8 cellular contexts compared by ENCODE assay signal in genomic region chr10:72315611-72316385, GRCh38. TPM values are rescaled to one million over a fixed set of nuclear protein-coding genes. Genes with fewer than 3 reads are reported as not detected.
DNase-seq lines count a peak whose midpoint lies in the region; ATAC-seq, FAIRE-seq and TF ChIP-seq lines count a peak whose summit lies in the region.

No MANE protein-coding gene starts in this region.

- peak in 1 of 2 experiments; percentile 0; a peak in 1 of 5 replicates for TF ChIP-seq RAD21 in A549 (conservative IDR thresholded peaks at IDR 0.05 in 1 of 2, IDR thresholded peaks at IDR 0.05 in 1 of 2)

- no peaks in the 10 kb centered on the region for H3K9me3 Mint-ChIP-seq in central memory CD8-positive, alpha-beta T cell

- ATAC-seq in A549 (peak in 1 of 2 experiments; percentile 11; a peak in 3 of 6 replicates), mucosa of descending colon (peak; percentile 61)
- no peak for ATAC-seq in central memory CD8-positive, alpha-beta T cell (replicated peaks; ENCODE audit: extremely low read depth, poor library complexity, severe bottlenecking)

- H3K4me3 Mint-ChIP-seq in central memory CD8-positive, alpha-beta T cell: peak overlapping the region; percentile 11

- DNase-seq in A549 (ENCODE audit: low read depth in 1 of 2, low spot score in 1 of 2) (peak in 1 of 2 experiments; percentile 85), Kasumi-1 (lab: John Stamatoyannopoulos, UW) (peak; percentile 36 to 65), mucosa of descending colon (peak in 2 of 3 donors; percentile 42 to 79), NCI-H2081 (lab: John Stamatoyannopoulos, UW) (no peak), OCI-M2 (lab: John Stamatoyannopoulos, UW; ENCODE audit: unreplicated experiment) (no peak)
- no peak for DNase-seq in central memory CD8-positive, alpha-beta T cell (ENCODE audit: low spot score in 2 of 2)
- DNase-seq in stimulated activated CD4-positive, alpha-beta T cell treated with anti-CD3 and anti-CD28 coated beads, Interleukin-12 subunit alpha, Interleukin-12 subunit beta, amount 100 ng/mL, for 4 hours: no peak
- DNase-seq in stimulated activated CD4-positive, alpha-beta T cell treated with anti-CD3 and anti-CD28 coated beads, Interleukin-1b, Interleukin-23, amount 100 ng/mL, for 48 hours: no peak

- no peak overlapping the region for H3K4me3 ChIP-seq in A549
- H3K4me3 ChIP-seq in mucosa of descending colon: no peak overlapping the region

- no peak for FAIRE-seq in A549 (lab: Jason Lieb, UNC)

- 22% methylated on average over 2 of the region's 2 CpGs for WGBS in A549 (ENCODE audit: missing lambda C conversion rate)

- H3K4me2 ChIP-seq in A549: peak overlapping the region; percentile 58

- TF ChIP-seq POLR2A in A549 (IDR thresholded peaks at IDR 0.05; ENCODE audit: low read length): no peak

- no peaks in the 10 kb centered on the region for H3K36me3 ChIP-seq in mucosa of descending colon (ENCODE audit: low read depth)

- H3K4me1 ChIP-seq in A549 (peaks cover 68% of the 10 kb centered on the region), mucosa of descending colon (ENCODE audit: low read depth) (peaks cover 43% of the 10 kb centered on the region)

- peak overlapping the region; percentile 61 for H3K27ac Mint-ChIP-seq in central memory CD8-positive, alpha-beta T cell (ENCODE audit: low read depth)

- TF ChIP-seq CTCF in A549 (IDR thresholded peaks at IDR 0.05) (no peak), mucosa of descending colon (IDR thresholded peaks at IDR 0.05) (no peak)

- H3K9me3 ChIP-seq in A549: no peaks in the 10 kb centered on the region
- H3K9me3 ChIP-seq in mucosa of descending colon: no peaks in the 10 kb centered on the region

- peaks cover 7% of the 10 kb centered on the region for H3K36me3 Mint-ChIP-seq in central memory CD8-positive, alpha-beta T cell (ENCODE audit: insufficient read depth)

- peak overlapping the region; percentile 98 to 99 for H3K27ac ChIP-seq in A549

- TF ChIP-seq EP300 in A549 (IDR thresholded peaks at IDR 0.05): peak; percentile 49 to 74; a peak in 3 of 5 replicates

- H3K4me1 Mint-ChIP-seq in central memory CD8-positive, alpha-beta T cell: peaks cover 45% of the 10 kb centered on the region

- CTCF ChIA-PET in A549 (lab: Yijun Ruan, JAX): interaction anchor here (0.6 to 6.9 kb wide), 7 partner anchors 9 to 41 kb away, joined by 3 to 44 read pairs (median 3); no protein-coding TSS in a partner anchor

- POLR2A ChIA-PET in A549 (lab: Yijun Ruan, JAX): interaction anchor here (1.0 to 2.3 kb wide), 5 partner anchors 18 to 44 kb away, joined by 3 to 16 read pairs (median 9); partner anchors contain the start of gene DDIT4

- intact Hi-C loops in mucosa of descending colon (cut with DNase I, micrococcal nuclease): no loop called here

- H3K27me3 Mint-ChIP-seq in central memory CD8-positive, alpha-beta T cell: no peaks in the 10 kb centered on the region

TF ChIP-seq in A549, 52 proteins besides CTCF, POLR2A, EP300 and RAD21 (continues in another document):
- TF ChIP-seq JUN (IDR thresholded peaks at IDR 0.05) (peak in 1 of 2 experiments; percentile 54; a peak in 1 of 5 replicates), FOSB (CRISPR knock-in tag; IDR thresholded peaks at IDR 0.05) (0 out of 2 replicates have a peak, but pooled peaks have one; percentile 22), RFX5 (IDR thresholded peaks at IDR 0.05) (no peak), RCOR1 (IDR thresholded peaks at IDR 0.05; ENCODE audit: low read depth, low read length) (no peak), ELK1 (IDR thresholded peaks at IDR 0.05; ENCODE audit: low read depth, low read length) (no peak), HOXB5 (CRISPR knock-in tag; IDR thresholded peaks at IDR 0.05) (peak; percentile 23; the same call in 1 of the 2 replicates), KDM5A (IDR thresholded peaks at IDR 0.05) (no peak), CEBPB (IDR thresholded peaks at IDR 0.05) (peak; percentile 55 to 61; a peak in 2 of 4 replicates), POLR2AphosphoS2 (conservative IDR thresholded peaks at IDR 0.05; ENCODE audit: low read length) (no peak), HOXB13 (CRISPR knock-in tag; IDR thresholded peaks at IDR 0.05; ENCODE audit: low read depth) (peak; percentile 73; the same call in 1 of the 2 replicates), FOSL2 (IDR thresholded peaks at IDR 0.05) (no peak), FOSL2 (CRISPR knock-in tag; IDR thresholded peaks at IDR 0.05) (peak; percentile 35; the same call in 1 of the 2 replicates), HEYL (CRISPR knock-in tag; IDR thresholded peaks at IDR 0.05) (0 out of 2 replicates have a peak, but pooled peaks have one; percentile 49), HOXA7 (CRISPR knock-in tag; IDR thresholded peaks at IDR 0.05) (peak; percentile 90), MAZ (IDR thresholded peaks at IDR 0.05; ENCODE audit: borderline replicate concordance, low read depth, low read length) (no peak), CBX8 (IDR thresholded peaks at IDR 0.05) (no peak), FOXS1 (CRISPR knock-in tag; IDR thresholded peaks at IDR 0.05) (no peak), ATOH8 (CRISPR knock-in tag; IDR thresholded peaks at IDR 0.05; ENCODE audit: low read depth) (0 out of 2 replicates have a peak, but pooled peaks have one; percentile 10), SMC3 (IDR thresholded peaks at IDR 0.05) (no peak; the same call in 2 of the 3 replicates), HES2 (IDR thresholded peaks at IDR 0.05) (no peak), HDAC2 (IDR thresholded peaks at IDR 0.05) (no peak), USF2 (IDR thresholded peaks at IDR 0.05) (no peak), KDM1A (IDR thresholded peaks at IDR 0.05; ENCODE audit: low read depth) (no peak)

RNA-seq across cellular contexts. Expression of gene DNAJB12, which starts 38.9 kb away (rescaled TPM):
- 21.5 and 24.4 TPM in 2 replicates for polyA plus RNA-seq in A549 (2011; rRNA removed)
- 26.6 and 31.3 TPM in 2 replicates for polyA plus RNA-seq in A549 (2012; cell fraction: cytosol; rRNA removed)
- polyA plus RNA-seq in A549 (2012; cell fraction: nucleus; rRNA removed): 46.2 and 51.4 TPM in 2 replicates
- 26.1 to 28.5 TPM (median 26.7 TPM) in 3 replicates for polyA plus RNA-seq in A549 (2017; fragmentation: RNase III; extraction: RNeasy Plus Mini Kit Qiagen cat#74134 plus additional on column Dnase treatment)
- polyA minus RNA-seq in A549 (2011; rRNA and poly(A)+ RNA removed): 31.6 and 32.2 TPM in 2 replicates
- 10 to 100 TPM; 37.0 to 38.9 (median 37.7) TPM for total RNA-seq in mucosa of descending colon

RNA-seq across cellular contexts. Expression of gene DDIT4, which starts 42.1 kb away (rescaled TPM):
- polyA plus RNA-seq in A549 (2011; rRNA removed) (329 and 392 TPM in 2 replicates), A549 (2017; fragmentation: RNase III; extraction: RNeasy Plus Mini Kit Qiagen cat#74134 plus additional on column Dnase treatment) (188 to 239 TPM (median 238 TPM) in 3 replicates)
- polyA plus RNA-seq in A549 (2012; cell fraction: cytosol; rRNA removed): 189 and 275 TPM in 2 replicates
- 368 and 387 TPM in 2 replicates for polyA plus RNA-seq in A549 (2012; cell fraction: nucleus; rRNA removed)
- polyA minus RNA-seq in A549 (2011; rRNA and poly(A)+ RNA removed): 299 and 339 TPM in 2 replicates
- total RNA-seq in mucosa of descending colon: 100 to 1,000 TPM in 1 of 3 donors, 10 to 100 TPM in 2; 32.9 to 142 (median 49.6) TPM

Comparison
In these comparisons a context has a peak if more than half of its experiments do, and no peak if none do; other contexts are left out.
1. DNase-seq: peak in Kasumi-1 (2 of 2) and mucosa of descending colon (2 of 3); none in central memory CD8-positive, alpha-beta T cell (0 of 2), NCI-H2081 (0 of 2), stimulated activated CD4-positive, alpha-beta T cell treated with anti-CD3 and anti-CD28 coated beads, Interleukin-12 subunit alpha, Interleukin-12 subunit beta, amount 100 ng/mL, for 4 hours (single experiment), stimulated activated CD4-positive, alpha-beta T cell treated with anti-CD3 and anti-CD28 coated beads, Interleukin-1b, Interleukin-23, amount 100 ng/mL, for 48 hours (single experiment) and OCI-M2 (single experiment).